Comparison of ENCODE assay signal across 8 cellular contexts in the genomic region with DNA sequence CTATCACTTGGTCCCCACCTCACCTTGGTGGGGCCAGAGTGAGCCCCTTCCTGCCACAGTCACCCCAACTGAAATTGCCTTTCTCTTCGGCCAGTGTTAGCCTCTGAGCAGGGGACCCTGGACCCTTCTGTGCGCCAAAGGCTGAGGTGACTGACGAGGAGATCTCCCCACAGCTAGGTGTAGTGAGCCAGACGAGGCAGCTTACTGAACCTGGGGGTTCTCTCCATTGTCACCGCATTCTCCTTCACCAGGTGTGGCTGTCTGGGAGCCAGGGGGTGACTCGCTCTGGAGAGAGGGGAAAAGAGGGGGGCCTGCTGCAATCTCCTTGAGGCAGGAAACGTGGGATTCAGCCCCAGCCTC. TPM values are rescaled to one million over a fixed set of nuclear protein-coding genes. Genes with fewer than 3 reads are reported as not detected.
DNase-seq lines count a peak whose midpoint lies in the region; ATAC-seq and TF ChIP-seq lines count a peak whose summit lies in the region.

No MANE protein-coding gene starts in this region.

- ATAC-seq in GM19467 (IDR thresholded peaks at IDR 0.05; ENCODE audit: unreplicated experiment) (no peak), HG03280 (IDR thresholded peaks at IDR 0.05; ENCODE audit: unreplicated experiment) (no peak)

- H4K20me1 ChIP-seq in fibroblast of lung (ENCODE audit: control insufficient read depth, extremely low read depth, insufficient read depth, low read length), result no peaks in the 10 kb centered on the region

- POLR2A ChIA-PET in GM10248 (lab: Yijun Ruan, JAX), result interaction anchor here (0.6 to 2.3 kb wide), 3 partner anchors 12 to 55 kb away, joined by 3 to 16 read pairs (median 5); no protein-coding TSS in a partner anchor

- H3K36me3 ChIP-seq in GM06990 (ENCODE audit: control insufficient read depth, insufficient read depth, low read length) (peaks cover 12% of the 10 kb centered on the region), SK-N-MC (ENCODE audit: insufficient read depth, low read length) (peaks cover 30% of the 10 kb centered on the region), fibroblast of lung (ENCODE audit: control insufficient read depth, insufficient read depth, low read length) (peaks cover 12% of the 10 kb centered on the region), prostate gland (no peaks in the 10 kb centered on the region)

- H3K4me3 ChIP-seq in GM06990 (replicated peaks; ENCODE audit: low read depth, low read length) (peak overlapping the region; percentile 94), SK-N-MC (peak overlapping the region; percentile 97), fibroblast of lung (replicated peaks in 1 of 4; ENCODE audit: control extremely low read depth in 1 of 4, insufficient read depth in 1 of 4, low read depth in 3 of 4, low read length in 4 of 4) (peak overlapping the region; percentile 86 to 100 (median 96)), prostate gland (peak overlapping the region; percentile 72 to 94)

- H2AFZ ChIP-seq in fibroblast of lung (ENCODE audit: low read length), result no peak overlapping the region

- TF ChIP-seq CTCF in GM06990 (IDR thresholded peaks at IDR 0.05; ENCODE audit: insufficient read depth, low read length, poor library complexity, severe bottlenecking), result no peak
- TF ChIP-seq CTCF in fibroblast of lung (conservative IDR thresholded peaks at IDR 0.05 in 1 of 2, IDR thresholded peaks at IDR 0.05 in 1 of 2; ENCODE audit: low read depth in 1 of 2, low read length in 2 of 2), result no peak
- TF ChIP-seq CTCF in prostate gland (IDR thresholded peaks at IDR 0.05), result no peak
- no peak for TF ChIP-seq CTCF in GM10248 (IDR thresholded peaks at IDR 0.05; ENCODE audit: control extremely low read depth, extremely low read depth, low read depth, missing control alignments)

- H3K27ac ChIP-seq in SK-N-MC, result peak overlapping the region; percentile 87; the same call in 1 of the 2 replicates
- H3K27ac ChIP-seq in fibroblast of lung (ENCODE audit: insufficient read depth, low read length), result peak overlapping the region; percentile 32
- H3K27ac ChIP-seq in prostate gland, result peak overlapping the region in 1 of 2 donors; percentile 84

- H3K4me1 ChIP-seq in fibroblast of lung (ENCODE audit: control insufficient read depth, extremely low read depth, insufficient read depth, low read length) (peaks cover 11% of the 10 kb centered on the region), prostate gland (replicated peaks) (peaks cover 4% of the 10 kb centered on the region)

- CTCF ChIA-PET in GM10248 (lab: Yijun Ruan, JAX), result interaction anchor here (2.5 kb wide), 1 partner anchor 31 kb away, joined by 11 read pairs; no protein-coding TSS in a partner anchor

- no peak for DNase-seq in GM06990 (ENCODE audit: extremely low read depth, insufficient read length)
- no peak for DNase-seq in SK-N-MC (ENCODE audit: low read depth, low spot score)
- no peak for DNase-seq in fibroblast of lung (ENCODE audit: low read depth in 2 of 2)
- no peak for DNase-seq in prostate gland (ENCODE audit: low spot score)
- no peak for DNase-seq in NCI-H82 treated with DMSO at 0.1 percent for 48 hours (lab: John Stamatoyannopoulos, UW; ENCODE audit: unreplicated experiment)
- DNase-seq in GM10248 (ENCODE audit: extremely low spot score), result no peak

- H3K27me3 ChIP-seq in GM06990 (replicated peaks; ENCODE audit: control insufficient read depth, insufficient read depth, low read length) (no peaks in the 10 kb centered on the region; the same call in 1 of the 2 replicates), fibroblast of lung (ENCODE audit: control insufficient read depth, insufficient read depth, low read length) (no peaks in the 10 kb centered on the region), prostate gland (replicated peaks; ENCODE audit: insufficient read depth) (no peaks in the 10 kb centered on the region)

- no peak for TF ChIP-seq POLR2A in prostate gland (IDR thresholded peaks at IDR 0.05)

- 45% methylated on average over 7 of the region's 7 CpGs for WGBS in prostate gland

- H3K9me3 ChIP-seq in SK-N-MC (ENCODE audit: low read depth, low read length) (no peaks in the 10 kb centered on the region), fibroblast of lung (ENCODE audit: control insufficient read depth, insufficient read depth, low read depth, low read length) (no peaks in the 10 kb centered on the region), prostate gland (no peaks in the 10 kb centered on the region)

- peaks cover 37% of the 10 kb centered on the region for H3K79me2 ChIP-seq in fibroblast of lung (ENCODE audit: control insufficient read depth, insufficient read depth, low read length)

- intact Hi-C loops in prostate gland (cut with DNase I), result no loop called here

- peak overlapping the region; percentile 99 for H3K4me2 ChIP-seq in fibroblast of lung (ENCODE audit: extremely low read depth, insufficient read depth, low read length)

- H3K9ac ChIP-seq in SK-N-MC (ENCODE audit: insufficient read length), result peak overlapping the region; percentile 99
- H3K9ac ChIP-seq in fibroblast of lung (ENCODE audit: insufficient read depth, low read length), result peak overlapping the region; percentile 23

RNA-seq across cellular contexts. Expression of gene RPS28, which starts 1.3 kb away (rescaled TPM):
- total RNA-seq in fibroblast of lung, result 216 and 254 TPM in 2 replicates
- 286 and 331 TPM in 2 replicates for polyA plus RNA-seq in fibroblast of lung
- 1,477 and 2,338 TPM in 2 replicates for polyA plus RNA-seq in fibroblast of lung (2012)
- polyA minus RNA-seq in fibroblast of lung (ENCODE audit: low replicate concordance), result 246 and 267 TPM in 2 replicates
- total RNA-seq in prostate gland, result 100 to 1,000 TPM; 488 to 498 TPM

RNA-seq across cellular contexts. Expression of gene NDUFA7, which starts 1.4 kb away (rescaled TPM):
- total RNA-seq in fibroblast of lung (19.3 and 33.7 TPM in 2 replicates), prostate gland (10 to 100 TPM; 39.6 to 52.6 TPM)
- polyA plus RNA-seq in fibroblast of lung, result 20.9 and 25.5 TPM in 2 replicates
- 94.8 and 108 TPM in 2 replicates for polyA plus RNA-seq in fibroblast of lung (2012)
- 46.0 and 57.5 TPM in 2 replicates for polyA minus RNA-seq in fibroblast of lung (ENCODE audit: low replicate concordance)

RNA-seq across cellular contexts. Expression of gene CD320, which starts 14.5 kb away (rescaled TPM):
- total RNA-seq in fibroblast of lung, result 9.8 and 22.6 TPM in 2 replicates
- 13.9 and 29.1 TPM in 2 replicates for polyA plus RNA-seq in fibroblast of lung
- 24.4 and 49.0 TPM in 2 replicates for polyA plus RNA-seq in fibroblast of lung (2012)
- polyA minus RNA-seq in fibroblast of lung (ENCODE audit: low replicate concordance), result 19.4 and 23.0 TPM in 2 replicates
- 10 to 100 TPM; 50.8 to 91.4 TPM for total RNA-seq in prostate gland

RNA-seq across cellular contexts. Expression of gene KANK3, which starts 20.4 kb away (rescaled TPM):
- 0.17 and 0.26 TPM in 2 replicates for total RNA-seq in fibroblast of lung
- 0.23 TPM in 1 of 2 replicates, not detected in the other for polyA plus RNA-seq in fibroblast of lung
- polyA plus RNA-seq in fibroblast of lung (2012), result 0.64 TPM in 1 of 2 replicates, not detected in the other
- not detected in 2 replicates for polyA minus RNA-seq in fibroblast of lung (ENCODE audit: low replicate concordance)
- 10 to 100 TPM; 15.4 to 23.8 TPM for total RNA-seq in prostate gland

RNA-seq across cellular contexts. Expression of gene ANGPTL4, which starts 41.3 kb away (rescaled TPM):
- 1.7 and 6.7 TPM in 2 replicates for total RNA-seq in fibroblast of lung
- 6.0 and 6.6 TPM in 2 replicates for polyA plus RNA-seq in fibroblast of lung
- polyA plus RNA-seq in fibroblast of lung (2012), result 7.1 and 8.1 TPM in 2 replicates
- 2.5 and 5.8 TPM in 2 replicates for polyA minus RNA-seq in fibroblast of lung (ENCODE audit: low replicate concordance)
- total RNA-seq in prostate gland, result 10 to 100 TPM; 25.7 to 26.4 TPM
